Comparison of ENCODE assay signal across 1 cellular context in the genomic region with DNA sequence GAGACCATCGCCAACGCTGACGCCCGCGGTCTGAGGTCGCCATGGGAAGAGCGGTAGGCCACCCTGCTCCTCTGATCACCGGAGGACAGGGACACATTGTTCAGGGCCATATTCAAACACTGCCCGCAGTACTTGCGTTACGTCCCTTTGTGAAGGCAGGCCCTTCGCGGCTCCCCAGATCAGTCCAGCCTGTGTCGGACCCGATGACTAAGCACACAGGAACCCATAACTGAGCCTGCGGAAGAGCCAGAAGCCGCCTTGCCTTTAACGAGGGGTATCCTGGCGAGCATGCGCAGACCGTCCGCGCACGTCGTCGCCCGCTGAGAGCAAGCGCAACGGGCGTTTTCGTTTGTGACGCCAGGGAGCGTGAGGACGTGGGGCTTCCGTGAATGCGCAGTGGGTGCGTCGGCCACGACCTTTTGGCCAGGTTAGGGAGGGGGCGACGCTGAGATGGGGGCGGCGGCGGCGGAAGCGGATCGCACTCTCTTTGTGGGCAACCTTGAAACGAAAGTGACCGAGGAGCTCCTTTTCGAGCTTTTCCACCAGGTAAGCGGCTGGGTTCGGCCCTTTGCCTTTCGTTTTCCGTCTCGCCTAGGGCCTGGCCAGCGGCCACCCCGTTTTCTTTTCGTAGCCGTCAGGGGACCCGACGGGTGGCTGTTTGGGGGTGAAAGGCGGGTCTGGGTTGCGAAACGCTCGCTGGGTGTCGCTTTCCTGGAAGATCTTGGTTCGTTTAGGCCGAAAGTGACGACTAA.
TF ChIP-seq lines count a peak whose summit lies in the region.

A gene with protein sequence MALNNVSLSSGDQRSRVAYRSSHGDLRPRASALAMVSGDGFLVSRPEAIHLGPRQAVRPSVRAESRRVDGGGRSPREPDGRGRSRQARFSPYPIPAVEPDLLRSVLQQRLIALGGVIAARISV (minus strand): TSS at position 290 of the 752 bp plus-strand sequence. CDS start 180 bp downstream, at position 110.
A gene with protein sequence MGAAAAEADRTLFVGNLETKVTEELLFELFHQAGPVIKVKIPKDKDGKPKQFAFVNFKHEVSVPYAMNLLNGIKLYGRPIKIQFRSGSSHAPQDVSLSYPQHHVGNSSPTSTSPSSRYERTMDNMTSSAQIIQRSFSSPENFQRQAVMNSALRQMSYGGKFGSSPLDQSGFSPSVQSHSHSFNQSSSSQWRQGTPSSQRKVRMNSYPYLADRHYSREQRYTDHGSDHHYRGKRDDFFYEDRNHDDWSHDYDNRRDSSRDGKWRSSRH (plus strand): TSS at position 445 of the 752 bp plus-strand sequence. CDS start 6 bp downstream, at position 451.

TF ChIP-seq in GM12878, 131 proteins besides CTCF, POLR2A, EP300 and RAD21 (continued from another document and continues in another):
- TF ChIP-seq, protein P1, sequence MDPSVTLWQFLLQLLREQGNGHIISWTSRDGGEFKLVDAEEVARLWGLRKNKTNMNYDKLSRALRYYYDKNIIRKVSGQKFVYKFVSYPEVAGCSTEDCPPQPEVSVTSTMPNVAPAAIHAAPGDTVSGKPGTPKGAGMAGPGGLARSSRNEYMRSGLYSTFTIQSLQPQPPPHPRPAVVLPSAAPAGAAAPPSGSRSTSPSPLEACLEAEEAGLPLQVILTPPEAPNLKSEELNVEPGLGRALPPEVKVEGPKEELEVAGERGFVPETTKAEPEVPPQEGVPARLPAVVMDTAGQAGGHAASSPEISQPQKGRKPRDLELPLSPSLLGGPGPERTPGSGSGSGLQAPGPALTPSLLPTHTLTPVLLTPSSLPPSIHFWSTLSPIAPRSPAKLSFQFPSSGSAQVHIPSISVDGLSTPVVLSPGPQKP (IDR thresholded peaks at IDR 0.05; ENCODE audit: low read depth, low read length): peak; percentile 61; the same call in 1 of the 2 replicates
- TF ChIP-seq CBX5 (IDR thresholded peaks at IDR 0.05; ENCODE audit: low read depth) (peak; percentile 38; the same call in 1 of the 2 replicates), HDAC6 (IDR thresholded peaks at IDR 0.05; ENCODE audit: unreplicated experiment) (no peak), SIX5 (IDR thresholded peaks at IDR 0.05; ENCODE audit: low read depth, low read length, severe bottlenecking) (no peak), ETV6 (conservative IDR thresholded peaks at IDR 0.05 in 1 of 2, IDR thresholded peaks at IDR 0.05 in 1 of 2; ENCODE audit: borderline replicate concordance in 1 of 2, low read depth in 1 of 2) (peak in 1 of 2 experiments; percentile 5; a peak in 1 of 4 replicates), MYC (IDR thresholded peaks at IDR 0.05; ENCODE audit: insufficient read depth, insufficient read length, insufficient replicate concordance, low read length, severe bottlenecking) (peak; percentile 11), ZNF217 (IDR thresholded peaks at IDR 0.05) (no peak), RUNX3 (IDR thresholded peaks at IDR 0.05; ENCODE audit: low read length) (peak; percentile 52), STAT1 (conservative IDR thresholded peaks at IDR 0.05) (no peak; the same call in none of the 2 replicates), SUZ12 (IDR thresholded peaks at IDR 0.05; ENCODE audit: unreplicated experiment) (no peak), TARDBP (IDR thresholded peaks at IDR 0.05; ENCODE audit: borderline replicate concordance) (0 out of 2 replicates have a peak, but pooled peaks have one; percentile 16), MTA2 (IDR thresholded peaks at IDR 0.05; ENCODE audit: low read depth) (peak; percentile 53), CREM (IDR thresholded peaks at IDR 0.05; ENCODE audit: low read depth) (peak; percentile 87), WRNIP1 (IDR thresholded peaks at IDR 0.05; ENCODE audit: borderline replicate concordance, low read depth, low read length) (no peak), PAX8 (IDR thresholded peaks at IDR 0.05) (no peak), FOS (IDR thresholded peaks at IDR 0.05; ENCODE audit: borderline replicate concordance, extremely low read depth, insufficient read length) (no peak), POU2F2 (IDR thresholded peaks at IDR 0.05; ENCODE audit: borderline replicate concordance, low read depth, low read length) (peak; percentile 72; the same call in 1 of the 3 replicates), SMAD5 (IDR thresholded peaks at IDR 0.05; ENCODE audit: low read depth) (peak; percentile 88), EZH2 (IDR thresholded peaks at IDR 0.05; ENCODE audit: borderline replicate concordance, control insufficient read depth, low read depth, low read length) (no peak), HDGF (IDR thresholded peaks at IDR 0.05) (0 out of 2 replicates have a peak, but pooled peaks have one; percentile 15), LARP7 (IDR thresholded peaks at IDR 0.05) (peak; percentile 27; the same call in 1 of the 2 replicates), YY1 (IDR thresholded peaks at IDR 0.05; ENCODE audit: low read depth, low read length) (no peak; the same call in none of the 2 replicates), NRF1 (conservative IDR thresholded peaks at IDR 0.05; ENCODE audit: low read depth, low read length) (peak; percentile 96), NFYA (IDR thresholded peaks at IDR 0.05; ENCODE audit: borderline replicate concordance, low read depth, low read length) (no peak), JUND (IDR thresholded peaks at IDR 0.05; ENCODE audit: low read depth, low read length) (no peak), RB1 (IDR thresholded peaks at IDR 0.05; ENCODE audit: borderline replicate concordance) (no peak), TBL1XR1 (IDR thresholded peaks at IDR 0.05; ENCODE audit: low read depth, low read length) (no peak; the same call in 1 of the 2 replicates), CREB1 (IDR thresholded peaks at IDR 0.05; ENCODE audit: low read depth) (peak; percentile 93), RELA (IDR thresholded peaks at IDR 0.05; ENCODE audit: borderline replicate concordance, partially characterized antibody) (peak; percentile 36), BHLHE40 (IDR thresholded peaks at IDR 0.05; ENCODE audit: borderline replicate concordance in 1 of 2, low read depth in 2 of 2, low read length in 1 of 2) (peak in 1 of 2 experiments; percentile 64; a peak in 2 of 4 replicates), SREBF2 (IDR thresholded peaks at IDR 0.05; ENCODE audit: low read length) (no peak), RBBP5 (conservative IDR thresholded peaks at IDR 0.05) (no peak), CEBPB (IDR thresholded peaks at IDR 0.05; ENCODE audit: borderline replicate concordance in 1 of 2, low read depth in 2 of 2, low read length in 2 of 2) (no peak), TCF3 (IDR thresholded peaks at IDR 0.05; ENCODE audit: borderline replicate concordance, insufficient read depth, low read depth, low read length) (no peak; the same call in 1 of the 2 replicates), PAX5 (IDR thresholded peaks at IDR 0.05; ENCODE audit: borderline replicate concordance, low read depth, low read length) (no peak), TCF7 (IDR thresholded peaks at IDR 0.05; ENCODE audit: borderline replicate concordance) (no peak), NFIC (IDR thresholded peaks at IDR 0.05; ENCODE audit: low read depth, low read length) (peak; percentile 28; the same call in 1 of the 2 replicates), NFXL1 (IDR thresholded peaks at IDR 0.05; ENCODE audit: borderline replicate concordance) (no peak), KLF5 (IDR thresholded peaks at IDR 0.05; ENCODE audit: partially characterized antibody) (peak; percentile 71), ZNF622 (IDR thresholded peaks at IDR 0.05) (no peak), NBN (IDR thresholded peaks at IDR 0.05) (peak; percentile 78)
- TF ChIP-seq, protein P2, sequence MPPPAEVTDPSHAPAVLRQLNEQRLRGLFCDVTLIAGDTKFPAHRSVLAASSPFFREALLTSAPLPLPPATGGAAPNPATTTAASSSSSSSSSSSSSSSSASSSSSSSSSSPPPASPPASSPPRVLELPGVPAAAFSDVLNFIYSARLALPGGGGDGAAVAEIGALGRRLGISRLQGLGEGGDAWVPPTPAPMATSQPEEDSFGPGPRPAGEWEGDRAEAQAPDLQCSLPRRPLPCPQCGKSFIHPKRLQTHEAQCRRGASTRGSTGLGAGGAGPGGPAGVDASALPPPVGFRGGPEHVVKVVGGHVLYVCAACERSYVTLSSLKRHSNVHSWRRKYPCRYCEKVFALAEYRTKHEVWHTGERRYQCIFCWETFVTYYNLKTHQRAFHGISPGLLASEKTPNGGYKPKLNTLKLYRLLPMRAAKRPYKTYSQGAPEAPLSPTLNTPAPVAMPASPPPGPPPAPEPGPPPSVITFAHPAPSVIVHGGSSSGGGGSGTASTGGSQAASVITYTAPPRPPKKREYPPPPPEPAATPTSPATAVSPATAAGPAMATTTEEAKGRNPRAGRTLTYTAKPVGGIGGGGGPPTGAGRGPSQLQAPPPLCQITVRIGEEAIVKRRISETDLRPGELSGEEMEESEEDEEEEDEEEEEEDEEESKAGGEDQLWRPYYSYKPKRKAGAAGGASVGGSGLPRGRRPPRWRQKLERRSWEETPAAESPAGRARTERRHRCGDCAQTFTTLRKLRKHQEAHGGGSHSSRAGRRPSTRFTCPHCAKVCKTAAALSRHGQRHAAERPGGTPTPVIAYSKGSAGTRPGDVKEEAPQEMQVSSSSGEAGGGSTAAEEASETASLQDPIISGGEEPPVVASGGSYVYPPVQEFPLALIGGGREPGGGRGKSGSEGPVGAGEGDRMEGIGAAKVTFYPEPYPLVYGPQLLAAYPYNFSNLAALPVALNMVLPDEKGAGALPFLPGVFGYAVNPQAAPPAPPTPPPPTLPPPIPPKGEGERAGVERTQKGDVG (CRISPR knock-in tag; IDR thresholded peaks at IDR 0.05): no peak
- TF ChIP-seq, protein P3, sequence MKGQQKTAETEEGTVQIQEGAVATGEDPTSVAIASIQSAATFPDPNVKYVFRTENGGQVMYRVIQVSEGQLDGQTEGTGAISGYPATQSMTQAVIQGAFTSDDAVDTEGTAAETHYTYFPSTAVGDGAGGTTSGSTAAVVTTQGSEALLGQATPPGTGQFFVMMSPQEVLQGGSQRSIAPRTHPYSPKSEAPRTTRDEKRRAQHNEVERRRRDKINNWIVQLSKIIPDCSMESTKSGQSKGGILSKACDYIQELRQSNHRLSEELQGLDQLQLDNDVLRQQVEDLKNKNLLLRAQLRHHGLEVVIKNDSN (IDR thresholded peaks at IDR 0.05; ENCODE audit: borderline replicate concordance, extremely low read length, insufficient read depth, low read depth, low read length): no peak
- TF ChIP-seq, protein P4, sequence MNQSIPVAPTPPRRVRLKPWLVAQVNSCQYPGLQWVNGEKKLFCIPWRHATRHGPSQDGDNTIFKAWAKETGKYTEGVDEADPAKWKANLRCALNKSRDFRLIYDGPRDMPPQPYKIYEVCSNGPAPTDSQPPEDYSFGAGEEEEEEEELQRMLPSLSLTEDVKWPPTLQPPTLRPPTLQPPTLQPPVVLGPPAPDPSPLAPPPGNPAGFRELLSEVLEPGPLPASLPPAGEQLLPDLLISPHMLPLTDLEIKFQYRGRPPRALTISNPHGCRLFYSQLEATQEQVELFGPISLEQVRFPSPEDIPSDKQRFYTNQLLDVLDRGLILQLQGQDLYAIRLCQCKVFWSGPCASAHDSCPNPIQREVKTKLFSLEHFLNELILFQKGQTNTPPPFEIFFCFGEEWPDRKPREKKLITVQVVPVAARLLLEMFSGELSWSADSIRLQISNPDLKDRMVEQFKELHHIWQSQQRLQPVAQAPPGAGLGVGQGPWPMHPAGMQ (IDR thresholded peaks at IDR 0.05; ENCODE audit: borderline replicate concordance): no peak
- TF ChIP-seq, protein P5, sequence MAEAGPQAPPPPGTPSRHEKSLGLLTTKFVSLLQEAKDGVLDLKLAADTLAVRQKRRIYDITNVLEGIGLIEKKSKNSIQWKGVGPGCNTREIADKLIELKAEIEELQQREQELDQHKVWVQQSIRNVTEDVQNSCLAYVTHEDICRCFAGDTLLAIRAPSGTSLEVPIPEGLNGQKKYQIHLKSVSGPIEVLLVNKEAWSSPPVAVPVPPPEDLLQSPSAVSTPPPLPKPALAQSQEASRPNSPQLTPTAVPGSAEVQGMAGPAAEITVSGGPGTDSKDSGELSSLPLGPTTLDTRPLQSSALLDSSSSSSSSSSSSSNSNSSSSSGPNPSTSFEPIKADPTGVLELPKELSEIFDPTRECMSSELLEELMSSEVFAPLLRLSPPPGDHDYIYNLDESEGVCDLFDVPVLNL (IDR thresholded peaks at IDR 0.05; ENCODE audit: low read depth, low read length): no peak
- TF ChIP-seq, protein P6, sequence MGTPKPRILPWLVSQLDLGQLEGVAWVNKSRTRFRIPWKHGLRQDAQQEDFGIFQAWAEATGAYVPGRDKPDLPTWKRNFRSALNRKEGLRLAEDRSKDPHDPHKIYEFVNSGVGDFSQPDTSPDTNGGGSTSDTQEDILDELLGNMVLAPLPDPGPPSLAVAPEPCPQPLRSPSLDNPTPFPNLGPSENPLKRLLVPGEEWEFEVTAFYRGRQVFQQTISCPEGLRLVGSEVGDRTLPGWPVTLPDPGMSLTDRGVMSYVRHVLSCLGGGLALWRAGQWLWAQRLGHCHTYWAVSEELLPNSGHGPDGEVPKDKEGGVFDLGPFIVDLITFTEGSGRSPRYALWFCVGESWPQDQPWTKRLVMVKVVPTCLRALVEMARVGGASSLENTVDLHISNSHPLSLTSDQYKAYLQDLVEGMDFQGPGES (IDR thresholded peaks at IDR 0.05): no peak
- TF ChIP-seq, protein P7, sequence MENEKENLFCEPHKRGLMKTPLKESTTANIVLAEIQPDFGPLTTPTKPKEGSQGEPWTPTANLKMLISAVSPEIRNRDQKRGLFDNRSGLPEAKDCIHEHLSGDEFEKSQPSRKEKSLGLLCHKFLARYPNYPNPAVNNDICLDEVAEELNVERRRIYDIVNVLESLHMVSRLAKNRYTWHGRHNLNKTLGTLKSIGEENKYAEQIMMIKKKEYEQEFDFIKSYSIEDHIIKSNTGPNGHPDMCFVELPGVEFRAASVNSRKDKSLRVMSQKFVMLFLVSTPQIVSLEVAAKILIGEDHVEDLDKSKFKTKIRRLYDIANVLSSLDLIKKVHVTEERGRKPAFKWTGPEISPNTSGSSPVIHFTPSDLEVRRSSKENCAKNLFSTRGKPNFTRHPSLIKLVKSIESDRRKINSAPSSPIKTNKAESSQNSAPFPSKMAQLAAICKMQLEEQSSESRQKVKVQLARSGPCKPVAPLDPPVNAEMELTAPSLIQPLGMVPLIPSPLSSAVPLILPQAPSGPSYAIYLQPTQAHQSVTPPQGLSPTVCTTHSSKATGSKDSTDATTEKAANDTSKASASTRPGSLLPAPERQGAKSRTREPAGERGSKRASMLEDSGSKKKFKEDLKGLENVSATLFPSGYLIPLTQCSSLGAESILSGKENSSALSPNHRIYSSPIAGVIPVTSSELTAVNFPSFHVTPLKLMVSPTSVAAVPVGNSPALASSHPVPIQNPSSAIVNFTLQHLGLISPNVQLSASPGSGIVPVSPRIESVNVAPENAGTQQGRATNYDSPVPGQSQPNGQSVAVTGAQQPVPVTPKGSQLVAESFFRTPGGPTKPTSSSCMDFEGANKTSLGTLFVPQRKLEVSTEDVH (IDR thresholded peaks at IDR 0.05; ENCODE audit: low read depth, partially characterized antibody): no peak
- TF ChIP-seq, protein P8, sequence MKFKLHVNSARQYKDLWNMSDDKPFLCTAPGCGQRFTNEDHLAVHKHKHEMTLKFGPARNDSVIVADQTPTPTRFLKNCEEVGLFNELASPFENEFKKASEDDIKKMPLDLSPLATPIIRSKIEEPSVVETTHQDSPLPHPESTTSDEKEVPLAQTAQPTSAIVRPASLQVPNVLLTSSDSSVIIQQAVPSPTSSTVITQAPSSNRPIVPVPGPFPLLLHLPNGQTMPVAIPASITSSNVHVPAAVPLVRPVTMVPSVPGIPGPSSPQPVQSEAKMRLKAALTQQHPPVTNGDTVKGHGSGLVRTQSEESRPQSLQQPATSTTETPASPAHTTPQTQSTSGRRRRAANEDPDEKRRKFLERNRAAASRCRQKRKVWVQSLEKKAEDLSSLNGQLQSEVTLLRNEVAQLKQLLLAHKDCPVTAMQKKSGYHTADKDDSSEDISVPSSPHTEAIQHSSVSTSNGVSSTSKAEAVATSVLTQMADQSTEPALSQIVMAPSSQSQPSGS (IDR thresholded peaks at IDR 0.05; ENCODE audit: low read length): no peak
